In the genomic region with DNA sequence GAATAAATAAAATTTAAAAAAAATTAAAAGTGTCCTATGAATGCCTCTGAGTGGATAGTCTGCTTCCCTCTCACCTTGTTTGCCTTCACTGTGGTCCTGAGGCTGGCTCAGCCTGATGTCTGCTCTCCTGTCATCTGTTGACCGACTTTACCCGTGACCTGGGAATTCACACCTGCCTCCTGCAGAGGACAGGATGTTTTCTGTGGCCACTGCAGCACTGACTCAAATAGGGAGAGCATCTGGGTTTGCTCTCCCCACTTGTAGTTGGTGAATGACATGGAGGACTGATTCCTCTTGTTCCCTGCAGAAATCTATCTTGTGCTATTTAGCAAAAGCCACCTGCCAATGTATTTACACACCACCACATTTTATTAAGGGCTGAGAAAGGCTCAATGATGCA, we compare ENCODE assay signal across 20 cellular contexts. TPM values are rescaled to one million over a fixed set of nuclear protein-coding genes. Genes with fewer than 3 reads are reported as not detected.
DNase-seq lines count a peak whose midpoint lies in the region; ATAC-seq and TF ChIP-seq lines count a peak whose summit lies in the region.
"Had no signal": no experiment of that assay in that cellular context is flagged by ENCODE, and none has a peak within 500 bp of the region (broad histone marks: within the 10 kb centered on the region; RNA-seq: fewer than 3 reads in every experiment).

No MANE protein-coding gene starts in this region.

- no peaks in the 10 kb centered on the region for H3K36me3 ChIP-seq in sigmoid colon
- H3K36me3 ChIP-seq: MG63, neutrophil had no signal

- WGBS in sigmoid colon, 2 donors: 79 to 89% methylated on average over 2 of the region's 2 CpGs

- no peak for DNase-seq in natural killer cell treated with Interleukin-12 subunit alpha and Interleukin-12 subunit beta and Interleukin-15 and Interleukin-18, amount 100 ng/mL, for 72 hours (ENCODE audit: low spot score)
- DNase-seq in natural killer cell (no peak), sigmoid colon (no peak), H4 (ENCODE audit: low spot score) (no peak)
- DNase-seq: activated naive CD4-positive, alpha-beta T cell; body of pancreas; Calu3; erythroblast; HFFc6; MG63; NCI-H2081 treated with DMSO at 0.1 percent for 48 hours; right cardiac atrium; Right ventricle myocardium superior; stimulated activated CD4-positive, alpha-beta T cell treated with anti-CD3 and anti-CD28 coated beads, Interleukin-2, amount 100 ng/mL, for 24 hours had no signal

- H3K9me3 Mint-ChIP-seq in natural killer cell treated with Interleukin-12 subunit alpha and Interleukin-12 subunit beta and Interleukin-15 and Interleukin-18, amount 100 ng/mL, for 72 hours: no peaks in the 10 kb centered on the region
- no peaks in the 10 kb centered on the region for H3K9me3 Mint-ChIP-seq in natural killer cell
- H3K9me3 Mint-ChIP-seq in T-helper 1 cell treated with Interleukin-12 subunit alpha and Interleukin-12 subunit beta and Interleukin-4 antibody, amounts not matched to agents 30 μg/mL and 1 μg/mL, for 36 hours: no peaks in the 10 kb centered on the region
- H3K9me3 Mint-ChIP-seq: HFFc6, memory B cell had no signal

- TF ChIP-seq EP300 in sigmoid colon (IDR thresholded peaks at IDR 0.05): no peak

- H3K27ac ChIP-seq in sigmoid colon: no peak overlapping the region
- H3K27ac ChIP-seq: body of pancreas, neutrophil had no signal

- H3K4me1 Mint-ChIP-seq in natural killer cell treated with Interleukin-12 subunit alpha and Interleukin-12 subunit beta and Interleukin-15 and Interleukin-18, amount 100 ng/mL, for 72 hours (ENCODE audit: low read depth in 2 of 2): peaks cover 16 to 31% of the 10 kb centered on the region in 2 donors
- H3K4me1 Mint-ChIP-seq in natural killer cell: peaks cover 12 to 17% of the 10 kb centered on the region in 2 donors
- H3K4me1 Mint-ChIP-seq in T-helper 1 cell treated with Interleukin-12 subunit alpha and Interleukin-12 subunit beta and Interleukin-4 antibody, amounts not matched to agents 30 μg/mL and 1 μg/mL, for 36 hours (ENCODE audit: low read depth): peaks cover 23% of the 10 kb centered on the region
- H3K4me1 Mint-ChIP-seq: memory B cell had no signal

- no peaks in the 10 kb centered on the region for H3K27me3 Mint-ChIP-seq in natural killer cell treated with Interleukin-12 subunit alpha and Interleukin-12 subunit beta and Interleukin-15 and Interleukin-18, amount 100 ng/mL, for 72 hours
- H3K27me3 Mint-ChIP-seq in natural killer cell (ENCODE audit: low read depth in 2 of 2): no peaks in the 10 kb centered on the region
- H3K27me3 Mint-ChIP-seq in T-helper 1 cell treated with Interleukin-12 subunit alpha and Interleukin-12 subunit beta and Interleukin-4 antibody, amounts not matched to agents 30 μg/mL and 1 μg/mL, for 36 hours (ENCODE audit: low read depth): no peaks in the 10 kb centered on the region
- H3K27me3 Mint-ChIP-seq: memory B cell had no signal

- H3K4me3 Mint-ChIP-seq in natural killer cell treated with Interleukin-12 subunit alpha and Interleukin-12 subunit beta and Interleukin-15 and Interleukin-18, amount 100 ng/mL, for 72 hours: peak overlapping the region; percentile 10
- no peak overlapping the region for H3K4me3 Mint-ChIP-seq in natural killer cell
- H3K4me3 Mint-ChIP-seq in T-helper 1 cell treated with Interleukin-12 subunit alpha and Interleukin-12 subunit beta and Interleukin-4 antibody, amounts not matched to agents 30 μg/mL and 1 μg/mL, for 36 hours: no peak overlapping the region
- H3K4me3 Mint-ChIP-seq: HFFc6, memory B cell had no signal

- no peak for TF ChIP-seq POLR2A in sigmoid colon (IDR thresholded peaks at IDR 0.05)

- H3K36me3 Mint-ChIP-seq in natural killer cell treated with Interleukin-12 subunit alpha and Interleukin-12 subunit beta and Interleukin-15 and Interleukin-18, amount 100 ng/mL, for 72 hours: no peaks in the 10 kb centered on the region
- no peaks in the 10 kb centered on the region for H3K36me3 Mint-ChIP-seq in natural killer cell
- no peaks in the 10 kb centered on the region for H3K36me3 Mint-ChIP-seq in T-helper 1 cell treated with Interleukin-12 subunit alpha and Interleukin-12 subunit beta and Interleukin-4 antibody, amounts not matched to agents 30 μg/mL and 1 μg/mL, for 36 hours (ENCODE audit: low read depth)
- H3K36me3 Mint-ChIP-seq: memory B cell had no signal

- no peak for TF ChIP-seq CTCF in natural killer cell (IDR thresholded peaks at IDR 0.05)
- no peak for TF ChIP-seq CTCF in sigmoid colon (IDR thresholded peaks at IDR 0.05)

- H3K27me3 ChIP-seq in sigmoid colon: no peaks in the 10 kb centered on the region
- H3K27me3 ChIP-seq: body of pancreas, MG63, neutrophil had no signal

- no peaks in the 10 kb centered on the region for H3K4me1 ChIP-seq in sigmoid colon
- H3K4me1 ChIP-seq: body of pancreas had no signal

- intact Hi-C loops in natural killer cell (cut with micrococcal nuclease) (no loop called here), sigmoid colon (cut with DNase I) (no loop called here)

- no peak overlapping the region for H3K4me3 ChIP-seq in sigmoid colon
- H3K4me3 ChIP-seq: body of pancreas, MG63 had no signal

- no peaks in the 10 kb centered on the region for H3K9me3 ChIP-seq in sigmoid colon
- H3K9me3 ChIP-seq: body of pancreas, MG63, neutrophil had no signal

- H3K27ac Mint-ChIP-seq in natural killer cell treated with Interleukin-12 subunit alpha and Interleukin-12 subunit beta and Interleukin-15 and Interleukin-18, amount 100 ng/mL, for 72 hours: no peak overlapping the region
- no peak overlapping the region for H3K27ac Mint-ChIP-seq in natural killer cell
- peak overlapping the region; percentile 64 for H3K27ac Mint-ChIP-seq in T-helper 1 cell treated with Interleukin-12 subunit alpha and Interleukin-12 subunit beta and Interleukin-4 antibody, amounts not matched to agents 30 μg/mL and 1 μg/mL, for 36 hours
- H3K27ac Mint-ChIP-seq: HFFc6, memory B cell had no signal

- ATAC-seq in natural killer cell treated with Interleukin-12 subunit alpha and Interleukin-12 subunit beta and Interleukin-15 and Interleukin-18, amount 100 ng/mL, for 72 hours: peak; percentile 76 to 90
- ATAC-seq in natural killer cell (no peak), HG02885 (IDR thresholded peaks at IDR 0.05; ENCODE audit: poor library complexity, unreplicated experiment) (peak; percentile 62), GM21526 (IDR thresholded peaks at IDR 0.05; ENCODE audit: low FRiP score, unreplicated experiment) (no peak), GM18868 (IDR thresholded peaks at IDR 0.05; ENCODE audit: unreplicated experiment) (no peak)
- ATAC-seq: body of pancreas, right cardiac atrium had no signal

RNA-seq across cellular contexts. Expression of a gene that starts 52.4 kb away (rescaled TPM):
- total RNA-seq in natural killer cell treated with Interleukin-12 subunit alpha and Interleukin-12 subunit beta and Interleukin-15 and Interleukin-18, amount 100 ng/mL, for 72 hours: not detected
- not detected for total RNA-seq in natural killer cell
- total RNA-seq in sigmoid colon: under 1 TPM in 1 of 4 donors, not detected in 3; 0.36 TPM
- polyA plus RNA-seq in sigmoid colon: under 1 TPM in 2 of 3 donors, not detected in 1; 0.03 to 0.60 TPM
- not detected in 2 replicates for total RNA-seq in H4 (2014; rRNA removed; shearing (Covaris generic))
- total RNA-seq: body of pancreas, Calu3, HFFc6 had no signal

Comparison
In these comparisons a context has a peak if more than half of its experiments do, and no peak if none do; other contexts are left out.
1. ATAC-seq: peak in natural killer cell treated with Interleukin-12 subunit alpha and Interleukin-12 subunit beta and Interleukin-15 and Interleukin-18, amount 100 ng/mL, for 72 hours (2 of 2) and HG02885 (single experiment); none in natural killer cell (0 of 3), GM21526 (single experiment) and GM18868 (single experiment).